In genomic region chr6:152170702-152171667, GRCh38 we compare ENCODE assay signal across 8 cellular contexts.
A peak's percentile ranks its signal among the peaks of the same experiment; 100 is the strongest.
DNase-seq lines count a peak whose midpoint lies in the region; ATAC-seq and TF ChIP-seq lines count a peak whose summit lies in the region.

No MANE protein-coding gene starts in this region.

- peak overlapping the region; percentile 93 for H3K27ac Mint-ChIP-seq in activated T-helper 2 cell treated with anti-CD3 and anti-CD28 coated beads, Interferon-gamma antibody, Interleukin-2, Interleukin-4, amounts not matched to agents 10 μg/mL and 5 μg/mL and 100 μg/mL, durations not matched to agents 14 hours and 24 hours and 36 hours
- H3K27ac Mint-ChIP-seq in nephron progenitor cell: peak overlapping the region; percentile 11

- no peaks in the 10 kb centered on the region for H3K27me3 ChIP-seq in HAP-1 (ENCODE audit: low read depth)

- H3K9me3 Mint-ChIP-seq in activated T-helper 2 cell treated with anti-CD3 and anti-CD28 coated beads, Interferon-gamma antibody, Interleukin-2, Interleukin-4, amounts not matched to agents 10 μg/mL and 5 μg/mL and 100 μg/mL, durations not matched to agents 14 hours and 24 hours and 36 hours: peaks cover 8% of the 10 kb centered on the region
- H3K9me3 Mint-ChIP-seq in nephron progenitor cell: peaks cover 3% of the 10 kb centered on the region

- H3K4me3 ChIP-seq in HAP-1: no peak overlapping the region

- no peaks in the 10 kb centered on the region for H3K9me3 ChIP-seq in HAP-1

- peak; percentile 99 for ATAC-seq in HG03378 (IDR thresholded peaks at IDR 0.05; ENCODE audit: unreplicated experiment)

- H3K4me1 Mint-ChIP-seq in activated T-helper 2 cell treated with anti-CD3 and anti-CD28 coated beads, Interferon-gamma antibody, Interleukin-2, Interleukin-4, amounts not matched to agents 10 μg/mL and 5 μg/mL and 100 μg/mL, durations not matched to agents 14 hours and 24 hours and 36 hours (ENCODE audit: low read depth): peaks cover 27% of the 10 kb centered on the region
- peaks cover 13% of the 10 kb centered on the region for H3K4me1 Mint-ChIP-seq in nephron progenitor cell

- H3K36me3 ChIP-seq in HAP-1 (replicated peaks): no peaks in the 10 kb centered on the region

- no peaks in the 10 kb centered on the region for H3K4me1 ChIP-seq in HAP-1

- peak; percentile 34 for DNase-seq in activated gamma-delta T cell treated with Interleukin-2 at 50 U/mL for 16 hours
- no peak for DNase-seq in activated gamma-delta T cell (lab: John Stamatoyannopoulos, UW)
- peak; percentile 68 for DNase-seq in activated T-helper 2 cell treated with anti-CD3 and anti-CD28 coated beads, Interferon-gamma antibody, Interleukin-2, Interleukin-4, amounts not matched to agents 10 μg/mL and 5 μg/mL and 100 μg/mL, durations not matched to agents 14 hours and 24 hours and 36 hours (ENCODE audit: low spot score)
- DNase-seq in nephron progenitor cell: no peak
- no peak for DNase-seq in cerebellar cortex (ENCODE audit: low spot score)
- DNase-seq in HAP-1 (ENCODE audit: low spot score in 2 of 2): no peak
- DNase-seq in superior temporal gyrus (ENCODE audit: extremely low spot score): no peak

- H3K4me3 Mint-ChIP-seq in activated T-helper 2 cell treated with anti-CD3 and anti-CD28 coated beads, Interferon-gamma antibody, Interleukin-2, Interleukin-4, amounts not matched to agents 10 μg/mL and 5 μg/mL and 100 μg/mL, durations not matched to agents 14 hours and 24 hours and 36 hours (ENCODE audit: low read depth): peak overlapping the region; percentile 38
- H3K4me3 Mint-ChIP-seq in nephron progenitor cell: no peak overlapping the region

- no peak for TF ChIP-seq CTCF in nephron progenitor cell (IDR thresholded peaks at IDR 0.05)

- in situ Hi-C loops in HAP-1 (cut with MboI; ENCODE audit: low sequenced_read_pairs): no loop called here

- no peaks in the 10 kb centered on the region for H3K27me3 Mint-ChIP-seq in activated T-helper 2 cell treated with anti-CD3 and anti-CD28 coated beads, Interferon-gamma antibody, Interleukin-2, Interleukin-4, amounts not matched to agents 10 μg/mL and 5 μg/mL and 100 μg/mL, durations not matched to agents 14 hours and 24 hours and 36 hours (ENCODE audit: low read depth)
- peaks cover 3% of the 10 kb centered on the region for H3K27me3 Mint-ChIP-seq in nephron progenitor cell (ENCODE audit: low read depth, poor library complexity)

- intact Hi-C loops in activated T-helper 2 cell treated with anti-CD3 and anti-CD28 coated beads, Interferon-gamma antibody, Interleukin-2, Interleukin-4, amounts not matched to agents 10 μg/mL and 5 μg/mL and 100 μg/mL, durations not matched to agents 14 hours and 24 hours and 36 hours (cut with micrococcal nuclease): loop anchor here (1.0 to 5.0 kb wide), 7 partner anchors 14 to 1754 kb away; no protein-coding TSS in a partner anchor

- H3K36me3 Mint-ChIP-seq in activated T-helper 2 cell treated with anti-CD3 and anti-CD28 coated beads, Interferon-gamma antibody, Interleukin-2, Interleukin-4, amounts not matched to agents 10 μg/mL and 5 μg/mL and 100 μg/mL, durations not matched to agents 14 hours and 24 hours and 36 hours (ENCODE audit: low read depth): peaks cover 51% of the 10 kb centered on the region
- peaks cover 14% of the 10 kb centered on the region for H3K36me3 Mint-ChIP-seq in nephron progenitor cell (ENCODE audit: low read depth)

Comparison
In these comparisons a context has a peak if more than half of its experiments do, and no peak if none do; other contexts are left out.
1. DNase-seq: peak in activated gamma-delta T cell treated with Interleukin-2 at 50 U/mL for 16 hours (single experiment) and activated T-helper 2 cell treated with anti-CD3 and anti-CD28 coated beads, Interferon-gamma antibody, Interleukin-2, Interleukin-4, amounts not matched to agents 10 μg/mL and 5 μg/mL and 100 μg/mL, durations not matched to agents 14 hours and 24 hours and 36 hours (single experiment); none in activated gamma-delta T cell (single experiment), nephron progenitor cell (single experiment), cerebellar cortex (single experiment), HAP-1 (0 of 2) and superior temporal gyrus (single experiment).